7 cellular contexts compared by ENCODE assay signal in the genomic region with DNA sequence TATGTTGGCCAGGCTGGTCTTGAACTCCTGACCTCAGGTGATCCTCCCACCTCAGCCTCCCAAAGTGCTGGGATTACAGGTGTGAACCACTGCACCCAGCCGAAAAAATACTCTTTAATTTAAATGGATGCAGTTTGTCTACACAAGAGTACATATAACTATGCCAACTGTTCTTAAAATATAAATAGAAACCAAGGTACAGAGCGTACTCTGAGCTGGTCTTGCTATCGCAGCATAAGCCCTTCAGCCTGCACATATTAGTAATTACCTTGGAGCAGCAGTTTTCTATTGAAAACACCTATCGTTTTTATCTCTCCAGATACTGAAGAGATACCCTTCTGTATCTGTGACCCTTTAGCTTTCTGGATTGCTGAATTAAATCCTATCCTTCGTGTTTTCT. TPM values are rescaled to one million over a fixed set of nuclear protein-coding genes. Genes with fewer than 3 reads are reported as not detected.
"Had no signal": no experiment of that assay in that cellular context is flagged by ENCODE, and none has a peak within 500 bp of the region (broad histone marks: within the 10 kb centered on the region; RNA-seq: fewer than 3 reads in every experiment).

No MANE protein-coding gene starts in this region.

- H3K27ac ChIP-seq: HL-60 had no signal

- H3K27ac Mint-ChIP-seq: GM23338, H9, IgD-negative memory B cell had no signal

- H3K9me3 Mint-ChIP-seq: IgD-negative memory B cell had no signal

- H2AFZ ChIP-seq: GM23338 had no signal

- ATAC-seq: GM23338, HepG2 had no signal

- H3K4me2 ChIP-seq: GM23338 had no signal

- H3K4me3 Mint-ChIP-seq: GM23338, H9 had no signal

- H3K27me3 Mint-ChIP-seq: IgD-negative memory B cell had no signal

- DNase-seq: H9, HCEC 1CT had no signal

- H3K4me3 ChIP-seq: GM23338 had no signal

RNA-seq across cellular contexts. Expression of a gene that starts 3.4 kb away (rescaled TPM):
- total RNA-seq: HT1080 had no signal

RNA-seq across cellular contexts. Expression of a gene that starts 41.9 kb away (rescaled TPM):
- total RNA-seq: HT1080 had no signal
